9 cellular contexts compared by ENCODE assay signal in genomic region chr4:42265782-42266602, GRCh38.
"Had no signal": no experiment of that assay in that cellular context is flagged by ENCODE, and none has a peak within 500 bp of the region (broad histone marks: within the 10 kb centered on the region; RNA-seq: fewer than 3 reads in every experiment).

No MANE protein-coding gene starts in this region.

- H3K27ac ChIP-seq: GM23248 had no signal

- ATAC-seq: GM23338, HCT116 had no signal

- H3K9me3 ChIP-seq: HAP-1 had no signal

- DNase-seq: GM23248, GOT3, H7, H9, HCEC 1CT, HFFc6 had no signal

- H3K4me3 Mint-ChIP-seq: GM23338, H9, HFFc6 had no signal

- H3K27ac Mint-ChIP-seq: GM23338, H9, HFFc6 had no signal

- H3K36me3 ChIP-seq: HAP-1 had no signal

- H2AFZ ChIP-seq: GM23248, GM23338 had no signal

- H3K4me2 ChIP-seq: GM23338 had no signal

- H3K4me3 ChIP-seq: GM23248, GM23338, HAP-1 had no signal

- H3K9ac ChIP-seq: GM23248 had no signal
